Comparison of ENCODE assay signal across 1 cellular context in genomic region chr11:102552020-102552419, GRCh38.
TF ChIP-seq lines count a peak whose summit lies in the region.

No MANE protein-coding gene starts in this region.

TF ChIP-seq in GM12878, 131 proteins besides CTCF, POLR2A, EP300 and RAD21:
- TF ChIP-seq SUZ12 (IDR thresholded peaks at IDR 0.05; ENCODE audit: unreplicated experiment) (no peak), SMAD1 (IDR thresholded peaks at IDR 0.05; ENCODE audit: low read depth, partially characterized antibody) (no peak), NR2F1 (conservative IDR thresholded peaks at IDR 0.05) (no peak), POLR2AphosphoS5 (IDR thresholded peaks at IDR 0.05; ENCODE audit: low read length) (no peak), BMI1 (IDR thresholded peaks at IDR 0.05; ENCODE audit: borderline replicate concordance) (0 out of 2 replicates have a peak, but pooled peaks have one; percentile 19), ATF7 (IDR thresholded peaks at IDR 0.05; ENCODE audit: low read depth) (no peak), PAX8 (IDR thresholded peaks at IDR 0.05) (no peak), CREB1 (IDR thresholded peaks at IDR 0.05; ENCODE audit: low read depth) (no peak; the same call in 1 of the 2 replicates), ESRRA (IDR thresholded peaks at IDR 0.05; ENCODE audit: low read length) (no peak), IKZF2 (IDR thresholded peaks at IDR 0.05) (no peak; a peak in 2 of 4 replicates), PRDM15 (CRISPR knock-in tag; IDR thresholded peaks at IDR 0.05) (no peak), HCFC1 (IDR thresholded peaks at IDR 0.05; ENCODE audit: low read length) (no peak), ZSCAN29 (IDR thresholded peaks at IDR 0.05) (no peak), HDAC6 (IDR thresholded peaks at IDR 0.05; ENCODE audit: unreplicated experiment) (no peak), ZNF687 (IDR thresholded peaks at IDR 0.05) (no peak; the same call in 1 of the 2 replicates), NFYA (IDR thresholded peaks at IDR 0.05; ENCODE audit: borderline replicate concordance, low read depth, low read length) (no peak), ELK1 (IDR thresholded peaks at IDR 0.05; ENCODE audit: low read depth, low read length) (no peak), MEF2A (IDR thresholded peaks at IDR 0.05; ENCODE audit: insufficient read depth, low read depth, low read length) (no peak), POU2F2 (IDR thresholded peaks at IDR 0.05; ENCODE audit: borderline replicate concordance, low read depth, low read length) (no peak), MTA3 (IDR thresholded peaks at IDR 0.05; ENCODE audit: borderline replicate concordance, low read length) (no peak; the same call in 1 of the 2 replicates), NFIC (IDR thresholded peaks at IDR 0.05; ENCODE audit: low read depth, low read length) (no peak), HDGF (IDR thresholded peaks at IDR 0.05) (0 out of 2 replicates have a peak, but pooled peaks have one; percentile 38), USF1 (IDR thresholded peaks at IDR 0.05; ENCODE audit: borderline replicate concordance, extremely low read length, insufficient read depth, low read depth, low read length) (no peak), BCL3 (IDR thresholded peaks at IDR 0.05; ENCODE audit: borderline replicate concordance, insufficient read depth, low read depth, low read length, poor library complexity, severe bottlenecking) (peak; percentile 16), POLR2AphosphoS2 (IDR thresholded peaks at IDR 0.05; ENCODE audit: low read depth, low read length) (no peak), TBL1XR1 (IDR thresholded peaks at IDR 0.05; ENCODE audit: low read depth, low read length) (no peak), KAT2A (conservative IDR thresholded peaks at IDR 0.05; ENCODE audit: control insufficient read depth, low read depth, low read length) (no peak), SMC3 (IDR thresholded peaks at IDR 0.05; ENCODE audit: borderline replicate concordance, low read length) (no peak), IRF4 (IDR thresholded peaks at IDR 0.05; ENCODE audit: low read depth, low read length) (no peak), RCOR1 (conservative IDR thresholded peaks at IDR 0.05; ENCODE audit: low read depth, low read length) (no peak), ZNF24 (IDR thresholded peaks at IDR 0.05) (no peak), SMAD5 (IDR thresholded peaks at IDR 0.05; ENCODE audit: low read depth) (0 out of 2 replicates have a peak, but pooled peaks have one; percentile 48), YY1 (IDR thresholded peaks at IDR 0.05; ENCODE audit: low read depth, low read length) (no peak), BACH1 (IDR thresholded peaks at IDR 0.05; ENCODE audit: borderline replicate concordance) (0 out of 2 replicates have a peak, but pooled peaks have one; percentile 18), IRF3 (IDR thresholded peaks at IDR 0.05) (no peak), SIN3A (IDR thresholded peaks at IDR 0.05; ENCODE audit: low read depth, low read length) (no peak), SRF (IDR thresholded peaks at IDR 0.05; ENCODE audit: low read depth in 2 of 2, low read length in 2 of 2) (no peak), MTA2 (IDR thresholded peaks at IDR 0.05; ENCODE audit: low read depth) (no peak)
- TF ChIP-seq, protein P1, sequence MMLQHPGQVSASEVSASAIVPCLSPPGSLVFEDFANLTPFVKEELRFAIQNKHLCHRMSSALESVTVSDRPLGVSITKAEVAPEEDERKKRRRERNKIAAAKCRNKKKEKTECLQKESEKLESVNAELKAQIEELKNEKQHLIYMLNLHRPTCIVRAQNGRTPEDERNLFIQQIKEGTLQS (IDR thresholded peaks at IDR 0.05; ENCODE audit: borderline replicate concordance, extremely low read depth, low read depth, low read length), result no peak
- TF ChIP-seq, protein P2, sequence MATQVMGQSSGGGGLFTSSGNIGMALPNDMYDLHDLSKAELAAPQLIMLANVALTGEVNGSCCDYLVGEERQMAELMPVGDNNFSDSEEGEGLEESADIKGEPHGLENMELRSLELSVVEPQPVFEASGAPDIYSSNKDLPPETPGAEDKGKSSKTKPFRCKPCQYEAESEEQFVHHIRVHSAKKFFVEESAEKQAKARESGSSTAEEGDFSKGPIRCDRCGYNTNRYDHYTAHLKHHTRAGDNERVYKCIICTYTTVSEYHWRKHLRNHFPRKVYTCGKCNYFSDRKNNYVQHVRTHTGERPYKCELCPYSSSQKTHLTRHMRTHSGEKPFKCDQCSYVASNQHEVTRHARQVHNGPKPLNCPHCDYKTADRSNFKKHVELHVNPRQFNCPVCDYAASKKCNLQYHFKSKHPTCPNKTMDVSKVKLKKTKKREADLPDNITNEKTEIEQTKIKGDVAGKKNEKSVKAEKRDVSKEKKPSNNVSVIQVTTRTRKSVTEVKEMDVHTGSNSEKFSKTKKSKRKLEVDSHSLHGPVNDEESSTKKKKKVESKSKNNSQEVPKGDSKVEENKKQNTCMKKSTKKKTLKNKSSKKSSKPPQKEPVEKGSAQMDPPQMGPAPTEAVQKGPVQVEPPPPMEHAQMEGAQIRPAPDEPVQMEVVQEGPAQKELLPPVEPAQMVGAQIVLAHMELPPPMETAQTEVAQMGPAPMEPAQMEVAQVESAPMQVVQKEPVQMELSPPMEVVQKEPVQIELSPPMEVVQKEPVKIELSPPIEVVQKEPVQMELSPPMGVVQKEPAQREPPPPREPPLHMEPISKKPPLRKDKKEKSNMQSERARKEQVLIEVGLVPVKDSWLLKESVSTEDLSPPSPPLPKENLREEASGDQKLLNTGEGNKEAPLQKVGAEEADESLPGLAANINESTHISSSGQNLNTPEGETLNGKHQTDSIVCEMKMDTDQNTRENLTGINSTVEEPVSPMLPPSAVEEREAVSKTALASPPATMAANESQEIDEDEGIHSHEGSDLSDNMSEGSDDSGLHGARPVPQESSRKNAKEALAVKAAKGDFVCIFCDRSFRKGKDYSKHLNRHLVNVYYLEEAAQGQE (IDR thresholded peaks at IDR 0.05; ENCODE audit: low read depth, low read length), result no peak
